Comparison of ENCODE assay signal across 17 cellular contexts in the genomic region with DNA sequence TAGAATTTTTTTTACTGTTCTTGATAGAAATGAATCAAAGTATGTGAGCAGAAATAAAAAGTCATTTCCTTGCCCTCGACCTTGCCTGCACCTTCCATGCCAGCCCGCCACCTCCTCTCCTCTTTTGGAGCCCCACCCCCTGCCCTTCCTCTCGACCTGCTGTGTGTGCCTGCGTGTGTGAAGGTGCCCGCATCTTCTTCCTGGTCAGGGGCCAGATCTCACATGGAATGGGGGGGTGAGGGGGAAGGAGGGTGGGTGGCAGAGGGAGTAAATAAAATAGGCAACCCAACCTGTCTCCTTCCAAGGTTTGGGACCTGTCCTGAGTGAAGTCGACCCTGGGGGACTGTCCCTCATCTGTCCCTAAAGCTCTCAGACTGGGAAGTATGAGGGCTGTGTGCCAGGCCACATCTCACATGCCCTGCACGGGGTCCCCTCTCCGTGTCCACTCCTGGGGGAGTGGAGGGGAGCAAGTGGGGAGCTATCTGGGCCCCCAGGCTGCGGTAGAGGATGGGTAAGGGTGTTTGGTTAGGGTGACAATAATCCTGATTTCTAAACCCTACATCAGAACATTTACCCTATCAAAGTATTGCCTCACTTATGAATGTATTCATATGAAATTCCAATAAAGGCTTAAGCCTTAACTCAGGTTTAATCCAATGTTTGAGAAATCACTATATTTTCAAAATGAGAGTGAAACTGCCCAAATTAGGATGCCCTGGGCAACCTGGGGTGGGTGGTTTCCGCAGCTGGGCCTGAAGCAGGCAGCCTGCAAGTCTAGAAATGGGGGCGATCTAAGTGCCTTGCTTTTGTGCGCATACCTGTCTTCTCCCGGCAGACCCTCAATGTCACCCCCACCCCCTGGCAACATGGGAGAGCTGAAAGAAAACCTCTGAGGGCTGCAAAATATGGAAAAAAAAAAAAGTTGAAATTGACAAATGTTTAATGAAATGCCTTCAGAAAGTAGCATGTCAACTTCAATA. TPM values are rescaled to one million over a fixed set of nuclear protein-coding genes. Genes with fewer than 3 reads are reported as not detected.
DNase-seq lines count a peak whose midpoint lies in the region; ATAC-seq, FAIRE-seq and TF ChIP-seq lines count a peak whose summit lies in the region.
"Had no signal": no experiment of that assay in that cellular context is flagged by ENCODE, and none has a peak within 500 bp of the region (broad histone marks: within the 10 kb centered on the region; RNA-seq: fewer than 3 reads in every experiment).

No MANE protein-coding gene starts in this region.

- TF ChIP-seq CTCF in A673 (conservative IDR thresholded peaks at IDR 0.05; ENCODE audit: low read depth, low read length) = no peak
- TF ChIP-seq CTCF in mucosa of descending colon (IDR thresholded peaks at IDR 0.05) = no peak

- H3K36me3 Mint-ChIP-seq in activated CD8-positive, alpha-beta T cell treated with anti-CD3 and anti-CD28 coated beads, Interleukin-2, amount 10 ng/mL, durations not matched to agents 7 days and 5 days (ENCODE audit: low read depth) = peaks cover 16% of the 10 kb centered on the region

- no peaks in the 10 kb centered on the region for H3K9me3 ChIP-seq in A673 (ENCODE audit: low read depth, low read length, poor library complexity, severe bottlenecking)
- H3K9me3 ChIP-seq in mucosa of descending colon = no peaks in the 10 kb centered on the region
- H3K9me3 ChIP-seq: MG63, tibial artery had no signal

- POLR2A ChIA-PET in A673 (lab: Charles Lee; ENCODE audit: low non-redundant PET) = no interaction called here
- POLR2A ChIA-PET in activated CD8-positive, alpha-beta T cell treated with anti-CD3 and anti-CD28 coated beads, Interleukin-2, amount 10 ng/mL, durations not matched to agents 7 days and 5 days (lab: Charles Lee) = interaction anchor here (1.9 to 2.4 kb wide), 2 partner anchors 11 to 86 kb away, joined by 7 to 8 read pairs; a partner anchor contains a TSS

- H3K27ac Mint-ChIP-seq in activated CD8-positive, alpha-beta T cell treated with anti-CD3 and anti-CD28 coated beads, Interleukin-2, amount 10 ng/mL, durations not matched to agents 7 days and 5 days = peak overlapping the region; percentile 6
- H3K27ac Mint-ChIP-seq: T-helper 2 cell treated with Interferon-gamma antibody and Interleukin-4, amounts not matched to agents 5 μg/mL and 100 μg/mL, for 36 hours had no signal

- no TSS peak for BruUV-seq in A673 (replicated peaks; lab: Mats Ljungman, UMichigan)

- CTCF ChIA-PET in A673 (lab: Charles Lee) = no interaction called here
- CTCF ChIA-PET in activated CD8-positive, alpha-beta T cell treated with anti-CD3 and anti-CD28 coated beads, Interleukin-2, amount 10 ng/mL, durations not matched to agents 7 days and 5 days (lab: Charles Lee) = interaction anchor here (0.9 to 13.1 kb wide), 6 partner anchors 15 to 350 kb away, joined by 3 to 340 read pairs (median 6); a partner anchor contains a TSS

- no peaks in the 10 kb centered on the region for H3K9me3 Mint-ChIP-seq in activated CD8-positive, alpha-beta T cell treated with anti-CD3 and anti-CD28 coated beads, Interleukin-2, amount 10 ng/mL, durations not matched to agents 7 days and 5 days (ENCODE audit: insufficient read depth)
- H3K9me3 Mint-ChIP-seq: neural crest cell; T-helper 2 cell treated with Interferon-gamma antibody and Interleukin-4, amounts not matched to agents 5 μg/mL and 100 μg/mL, for 36 hours had no signal

- peak; percentile 24 for ATAC-seq in activated CD8-positive, alpha-beta T cell treated with anti-CD3 and anti-CD28 coated beads, Interleukin-2, amount 10 ng/mL, durations not matched to agents 7 days and 5 days
- ATAC-seq in mucosa of descending colon = peak; percentile 30

- TF ChIP-seq POLR2A in GM12891 (IDR thresholded peaks at IDR 0.05; ENCODE audit: low read depth, low read length) = no peak

- no peak overlapping the region for H3K4me3 Mint-ChIP-seq in activated CD8-positive, alpha-beta T cell treated with anti-CD3 and anti-CD28 coated beads, Interleukin-2, amount 10 ng/mL, durations not matched to agents 7 days and 5 days
- H3K4me3 Mint-ChIP-seq: neural crest cell; T-helper 2 cell treated with Interferon-gamma antibody and Interleukin-4, amounts not matched to agents 5 μg/mL and 100 μg/mL, for 36 hours had no signal

- peak; percentile 35 for FAIRE-seq in GM12891 (lab: Jason Lieb, UNC)
- FAIRE-seq: D721Med had no signal

- H3K4me1 Mint-ChIP-seq in activated CD8-positive, alpha-beta T cell treated with anti-CD3 and anti-CD28 coated beads, Interleukin-2, amount 10 ng/mL, durations not matched to agents 7 days and 5 days (ENCODE audit: low read depth) = peaks cover 21% of the 10 kb centered on the region

- H3K27me3 ChIP-seq in A673 (replicated peaks; ENCODE audit: insufficient read depth, low read depth, low read length, poor library complexity) = no peaks in the 10 kb centered on the region
- H3K27me3 ChIP-seq: MG63, tibial artery had no signal

- H3K4me3 ChIP-seq in A673 (ENCODE audit: low read depth, low read length, poor library complexity, severe bottlenecking) = no peak overlapping the region
- no peak overlapping the region for H3K4me3 ChIP-seq in mucosa of descending colon
- H3K4me3 ChIP-seq: GM23248, MG63, tibial artery had no signal

- H3K4me1 ChIP-seq in A673 (ENCODE audit: insufficient read depth, low read length, poor library complexity, severe bottlenecking) = peaks cover 43% of the 10 kb centered on the region
- H3K4me1 ChIP-seq in mucosa of descending colon (ENCODE audit: low read depth) = peaks cover 13% of the 10 kb centered on the region

- intact Hi-C loops in A673 (cut with micrococcal nuclease; ENCODE audit: unreplicated experiment) (no loop called here), mucosa of descending colon (cut with DNase I, micrococcal nuclease) (loop anchor here in 1 of 2 donors (10.0 kb wide), 1 partner anchor 90 kb away; a partner anchor contains a TSS)

- DNase-seq in A673 (ENCODE audit: low spot score) (no peak), GM12891 (ENCODE audit: insufficient read length, low spot score) (no peak), mucosa of descending colon (peak in 1 of 3 donors; percentile 60), OCI-M1 (lab: John Stamatoyannopoulos, UW) (no peak), NCI-H2171 (lab: John Stamatoyannopoulos, UW) (no peak), epidermal melanocyte (ENCODE audit: insufficient read length, low spot score) (no peak), NCI-H2107 (lab: John Stamatoyannopoulos, UW) (no peak)
- DNase-seq in activated CD8-positive, alpha-beta T cell treated with anti-CD3 and anti-CD28 coated beads, Interleukin-2, amount 10 ng/mL, durations not matched to agents 7 days and 5 days = peak; percentile 41
- DNase-seq: activated gamma-delta T cell; GM23248; MG63; stimulated activated CD4-positive, alpha-beta T cell treated with anti-CD3 and anti-CD28 coated beads, Interleukin-1b, Interleukin-23, amount 100 ng/mL, for 48 hours had no signal

- H3K36me3 ChIP-seq in A673 (ENCODE audit: insufficient read depth, low read length, poor library complexity, severe bottlenecking) (peaks cover 12% of the 10 kb centered on the region), mucosa of descending colon (ENCODE audit: low read depth) (no peaks in the 10 kb centered on the region)

- peaks cover under 1% of the 10 kb centered on the region for H3K27me3 Mint-ChIP-seq in activated CD8-positive, alpha-beta T cell treated with anti-CD3 and anti-CD28 coated beads, Interleukin-2, amount 10 ng/mL, durations not matched to agents 7 days and 5 days (ENCODE audit: low read depth)

- H3K27ac ChIP-seq in A673 (ENCODE audit: low read depth, low read length, poor library complexity, severe bottlenecking) = peak overlapping the region; percentile 52
- H3K27ac ChIP-seq: tibial artery had no signal

TF ChIP-seq in GM12891, 5 proteins besides CTCF, POLR2A, EP300 and RAD21:
- no peak for TF ChIP-seq PAX5 (IDR thresholded peaks at IDR 0.05; ENCODE audit: insufficient read depth, low read length, severe bottlenecking)
- no peak for TF ChIP-seq POLR2AphosphoS5 (IDR thresholded peaks at IDR 0.05; ENCODE audit: low read depth, low read length)
- TF ChIP-seq SPI1 (IDR thresholded peaks at IDR 0.05; ENCODE audit: low read depth, low read length) = no peak
- TF ChIP-seq POU2F2 (IDR thresholded peaks at IDR 0.05; ENCODE audit: low read depth, low read length) = no peak
- no peak for TF ChIP-seq TAF1 (IDR thresholded peaks at IDR 0.05; ENCODE audit: low read depth, low read length)
TF ChIP-seq in GM12891: peak in this region for 0.

RNA-seq across cellular contexts. Expression of a gene that starts 15.4 kb away (rescaled TPM):
- 119 and 132 TPM in 2 replicates for total RNA-seq in A673 (2021)
- polyA plus RNA-seq in GM12891 (2012; ENCODE audit: low read depth, missing spikeins) = 52.7 TPM
- 100 to 1,000 TPM; 123 to 133 TPM for total RNA-seq in activated CD8-positive, alpha-beta T cell treated with anti-CD3 and anti-CD28 coated beads, Interleukin-2, amount 10 ng/mL, durations not matched to agents 7 days and 5 days
- total RNA-seq in mucosa of descending colon = 10 to 100 TPM; 35.6 to 47.4 (median 40.9) TPM

RNA-seq across cellular contexts. Expression of a gene that starts 15.6 kb away (rescaled TPM):
- total RNA-seq in A673 (2021) (not detected in 2 replicates), mucosa of descending colon (not detected)
- polyA plus RNA-seq in GM12891 (2012; ENCODE audit: low read depth, missing spikeins) = 0.27 TPM
- total RNA-seq in activated CD8-positive, alpha-beta T cell treated with anti-CD3 and anti-CD28 coated beads, Interleukin-2, amount 10 ng/mL, durations not matched to agents 7 days and 5 days = not detected
- total RNA-seq: GM23248, lower leg skin, neural crest cell had no signal
- polyA plus RNA-seq: GM23248 had no signal

RNA-seq across cellular contexts. Expression of a gene that starts 20.8 kb away (rescaled TPM):
- 173 and 188 TPM in 2 replicates for total RNA-seq in A673 (2021)
- 13.9 TPM for polyA plus RNA-seq in GM12891 (2012; ENCODE audit: low read depth, missing spikeins)
- total RNA-seq in activated CD8-positive, alpha-beta T cell treated with anti-CD3 and anti-CD28 coated beads, Interleukin-2, amount 10 ng/mL, durations not matched to agents 7 days and 5 days = 10 to 100 TPM; 17.0 to 18.5 TPM
- total RNA-seq in mucosa of descending colon = 10 to 100 TPM; 63.4 to 96.3 (median 74.2) TPM

RNA-seq across cellular contexts. Expression of a gene that starts 32.8 kb away (rescaled TPM):
- total RNA-seq in A673 (2021) (47.3 and 62.2 TPM in 2 replicates), mucosa of descending colon (10 to 100 TPM; 23.8 to 87.7 (median 41.0) TPM)
- polyA plus RNA-seq in GM12891 (2012; ENCODE audit: low read depth, missing spikeins) = 94.6 TPM
- total RNA-seq in activated CD8-positive, alpha-beta T cell treated with anti-CD3 and anti-CD28 coated beads, Interleukin-2, amount 10 ng/mL, durations not matched to agents 7 days and 5 days = 10 to 100 TPM; 18.2 to 19.3 TPM

RNA-seq across cellular contexts. Expression of a gene that starts 52.6 kb away (rescaled TPM):
- total RNA-seq in A673 (2021) = 166 TPM in 2 replicates
- not detected for polyA plus RNA-seq in GM12891 (2012; ENCODE audit: low read depth, missing spikeins)
- 10 to 100 TPM; 30.2 to 31.5 TPM for total RNA-seq in activated CD8-positive, alpha-beta T cell treated with anti-CD3 and anti-CD28 coated beads, Interleukin-2, amount 10 ng/mL, durations not matched to agents 7 days and 5 days
- 10 to 100 TPM; 18.0 to 30.6 (median 20.0) TPM for total RNA-seq in mucosa of descending colon
- total RNA-seq: GM23248 had no signal
- polyA plus RNA-seq: GM23248 had no signal
